ENCODE assay signal across 10 cellular contexts in the genomic region with DNA sequence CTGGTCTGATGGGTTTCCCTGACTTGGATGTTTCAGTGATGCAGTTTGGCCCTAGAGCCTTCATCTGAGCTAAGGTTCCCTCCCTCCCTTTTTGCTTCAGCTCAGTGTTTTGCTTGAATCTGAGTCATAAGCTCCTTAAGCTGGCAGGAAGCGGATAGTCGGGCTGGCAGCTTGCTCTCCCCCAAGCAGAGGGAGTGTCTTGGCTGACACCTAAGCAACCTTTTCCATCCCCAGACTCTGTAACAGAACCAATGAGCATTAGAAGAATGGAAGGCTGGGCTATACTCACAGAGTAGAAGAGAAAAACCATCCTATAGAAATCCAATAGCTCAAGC.
DNase-seq lines count a peak whose midpoint lies in the region; ATAC-seq and TF ChIP-seq lines count a peak whose summit lies in the region.
"Had no signal": no experiment of that assay in that cellular context is flagged by ENCODE, and none has a peak within 500 bp of the region (broad histone marks: within the 10 kb centered on the region; RNA-seq: fewer than 3 reads in every experiment).

No MANE protein-coding gene starts in this region.

- no peak overlapping the region for H2AFZ ChIP-seq in neural progenitor cell (replicated peaks)

- no peaks in the 10 kb centered on the region for H4K20me1 ChIP-seq in neural progenitor cell (ENCODE audit: low read depth)

- H3K4me3 ChIP-seq in Panc1 (ENCODE audit: low read depth in 2 of 2, low read length in 2 of 2) (no peak overlapping the region), neural progenitor cell (no peak overlapping the region), body of pancreas (no peak overlapping the region)
- H3K4me3 ChIP-seq: SK-N-MC had no signal

- POLR2A ChIA-PET in Panc1 (lab: Charles Lee) = no interaction called here

- H3K9me3 ChIP-seq in Panc1 (ENCODE audit: control insufficient read depth, insufficient read depth, low read depth, low read length) (no peaks in the 10 kb centered on the region), neural progenitor cell (ENCODE audit: low read depth) (no peaks in the 10 kb centered on the region), body of pancreas (no peaks in the 10 kb centered on the region)

- H3K36me3 ChIP-seq in Panc1 (ENCODE audit: control insufficient read depth, insufficient read depth, low read length) (no peaks in the 10 kb centered on the region), neural progenitor cell (no peaks in the 10 kb centered on the region), body of pancreas (replicated peaks in 1 of 2; ENCODE audit: insufficient read depth in 1 of 2, low read depth in 2 of 2) (no peaks in the 10 kb centered on the region)

- H3K36me3 Mint-ChIP-seq in neural progenitor cell = no peaks in the 10 kb centered on the region

- WGBS in body of pancreas, 2 donors = 51 to 85% methylated on average over 2 of the region's 2 CpGs

- DNase-seq in Ammon's horn (ENCODE audit: low spot score) = peak; percentile 8
- peak; percentile 22 for DNase-seq in Panc1 (ENCODE audit: low read depth, low spot score)
- peak; percentile 83 for DNase-seq in fibroblast of gingiva (ENCODE audit: low read depth)
- peak; percentile 5 for DNase-seq in neural progenitor cell (ENCODE audit: low spot score)
- DNase-seq in NCI-H526 treated with DMSO at 0.1 percent for 48 hours (lab: John Stamatoyannopoulos, UW) = no peak
- DNase-seq in activated effector memory CD4-positive, alpha-beta T cell treated with anti-CD3 and anti-CD28 coated beads, Interleukin-2, amount 50 U/mL, for 16 hours = no peak
- DNase-seq in body of pancreas = no peak
- DNase-seq: NCI-H1105 treated with DMSO at 0.1 percent for 48 hours had no signal

- peak; percentile 65; the same call in 1 of the 2 replicates for ATAC-seq in Panc1
- no peak for ATAC-seq in HG02588 (IDR thresholded peaks at IDR 0.05; ENCODE audit: unreplicated experiment)
- no peak for ATAC-seq in body of pancreas

- H3K4me1 ChIP-seq in Panc1 (ENCODE audit: control insufficient read depth, insufficient read depth, low read length) (no peaks in the 10 kb centered on the region), neural progenitor cell (no peaks in the 10 kb centered on the region), body of pancreas (no peaks in the 10 kb centered on the region)

- peaks cover 4% of the 10 kb centered on the region for H3K4me1 Mint-ChIP-seq in neural progenitor cell

- no peak overlapping the region for H3K4me2 ChIP-seq in neural progenitor cell

- BruUV-seq in Panc1 (replicated peaks; lab: Mats Ljungman, UMichigan) = no TSS peak

- H3K27ac ChIP-seq in Panc1 (ENCODE audit: low read length) (no peak overlapping the region), neural progenitor cell (no peak overlapping the region), body of pancreas (no peak overlapping the region)
- H3K27ac ChIP-seq: SK-N-MC had no signal

- TF ChIP-seq CTCF in Panc1 (IDR thresholded peaks at IDR 0.05) = no peak
- no peak for TF ChIP-seq CTCF in neural progenitor cell (IDR thresholded peaks at IDR 0.05)
- no peak for TF ChIP-seq CTCF in body of pancreas (IDR thresholded peaks at IDR 0.05)

- TF ChIP-seq POLR2A in body of pancreas (IDR thresholded peaks at IDR 0.05) = no peak

- no peak overlapping the region for H3K27ac Mint-ChIP-seq in neural progenitor cell

- intact Hi-C loops in Panc1 (cut with micrococcal nuclease; ENCODE audit: unreplicated experiment) (no loop called here), body of pancreas (cut with DNase I) (no loop called here)

- H3K4me3 Mint-ChIP-seq in neural progenitor cell = no peak overlapping the region

- no peak overlapping the region for H3K9ac ChIP-seq in neural progenitor cell

- H3K79me2 ChIP-seq in neural progenitor cell (ENCODE audit: low read depth) = no peaks in the 10 kb centered on the region

- in situ Hi-C loops in Panc1 (cut with HindIII; ENCODE audit: low pct_unique_long_range_greater_than_20kb, low sequenced_read_pairs) = no loop called here

- H3K9me3 Mint-ChIP-seq in neural progenitor cell = no peaks in the 10 kb centered on the region

- no peaks in the 10 kb centered on the region for H3K27me3 ChIP-seq in Panc1 (ENCODE audit: control insufficient read depth, insufficient read depth, low read length)
- no peaks in the 10 kb centered on the region for H3K27me3 ChIP-seq in neural progenitor cell
- no peaks in the 10 kb centered on the region for H3K27me3 ChIP-seq in body of pancreas

- no peaks in the 10 kb centered on the region for H3K27me3 Mint-ChIP-seq in neural progenitor cell (ENCODE audit: insufficient read depth, low read depth)

- CTCF ChIA-PET in Panc1 (lab: Charles Lee) = interaction anchor here (0.6 kb wide), 1 partner anchor 880 kb away, joined by 3 read pairs; no protein-coding TSS in a partner anchor

- H3F3A ChIP-seq in neural progenitor cell (ENCODE audit: low read depth) = no peaks in the 10 kb centered on the region

Comparison
In these comparisons a context has a peak if more than half of its experiments do, and no peak if none do; other contexts are left out.
1. DNase-seq: peak in Ammon's horn (single experiment), Panc1 (single experiment), fibroblast of gingiva (single experiment) and neural progenitor cell (single experiment); none in NCI-H526 treated with DMSO at 0.1 percent for 48 hours (single experiment), activated effector memory CD4-positive, alpha-beta T cell treated with anti-CD3 and anti-CD28 coated beads, Interleukin-2, amount 50 U/mL, for 16 hours (single experiment) and body of pancreas (0 of 4).